1 cellular context compared by ENCODE assay signal in genomic region chr19:35693835-35694599, GRCh38.
TF ChIP-seq lines count a peak whose summit lies in the region.

No MANE protein-coding gene starts in this region.

TF ChIP-seq in A549, 52 proteins besides CTCF, POLR2A, EP300 and RAD21 (continued from another document):
- no peak for TF ChIP-seq FOXS1 (CRISPR knock-in tag; IDR thresholded peaks at IDR 0.05)
- TF ChIP-seq TFCP2L1 (CRISPR knock-in tag; IDR thresholded peaks at IDR 0.05): no peak
- TF ChIP-seq RARB (CRISPR knock-in tag; IDR thresholded peaks at IDR 0.05): no peak
- TF ChIP-seq ZNF302 (CRISPR knock-in tag; IDR thresholded peaks at IDR 0.05): no peak
- TF ChIP-seq HES2 (IDR thresholded peaks at IDR 0.05): no peak
- TF ChIP-seq CHD2 (IDR thresholded peaks at IDR 0.05; ENCODE audit: low read length, partially characterized antibody): no peak
- TF ChIP-seq SMC3 (IDR thresholded peaks at IDR 0.05): peak; percentile 99
- TF ChIP-seq RFX5 (IDR thresholded peaks at IDR 0.05): no peak
- TF ChIP-seq HDAC2 (IDR thresholded peaks at IDR 0.05): 0 out of 2 replicates have a peak, but pooled peaks have one; percentile 25
- no peak for TF ChIP-seq PHF8 (IDR thresholded peaks at IDR 0.05; ENCODE audit: borderline replicate concordance, low read depth)
- TF ChIP-seq HEYL (CRISPR knock-in tag; IDR thresholded peaks at IDR 0.05): no peak
- TF ChIP-seq MAFK (IDR thresholded peaks at IDR 0.05; ENCODE audit: partially characterized antibody): no peak
- no peak for TF ChIP-seq HOXB13 (CRISPR knock-in tag; IDR thresholded peaks at IDR 0.05; ENCODE audit: low read depth)
- no peak for TF ChIP-seq USF2 (IDR thresholded peaks at IDR 0.05)
- TF ChIP-seq FOSL2 (IDR thresholded peaks at IDR 0.05): no peak
- TF ChIP-seq FOSL2 (CRISPR knock-in tag; IDR thresholded peaks at IDR 0.05): no peak
- no peak for TF ChIP-seq FOSB (CRISPR knock-in tag; IDR thresholded peaks at IDR 0.05)
TF ChIP-seq in A549: peak in this region for 10.
